In the genomic region with DNA sequence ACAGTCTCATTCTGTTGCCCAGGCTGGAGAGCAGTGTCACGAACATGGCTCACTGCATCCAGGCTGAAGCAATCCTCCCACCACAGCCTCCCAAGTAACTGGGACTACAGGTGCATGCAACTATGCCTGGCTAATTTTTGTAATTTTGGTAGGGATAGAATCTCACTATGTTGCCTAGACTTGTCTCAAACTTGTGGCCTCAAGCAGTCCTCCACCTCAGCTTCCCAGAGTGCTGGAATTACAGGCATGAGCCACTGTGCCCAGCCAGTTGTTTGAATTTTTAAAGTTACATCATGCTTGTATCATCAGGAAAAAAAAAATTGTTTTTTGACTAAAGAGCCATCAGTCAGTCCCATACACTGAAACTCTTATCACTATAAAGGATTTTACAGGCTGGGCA, we compare ENCODE assay signal across 2 cellular contexts.
TF ChIP-seq lines count a peak whose summit lies in the region.

No MANE protein-coding gene starts in this region.

TF ChIP-seq in IMR-90, 13 proteins besides CTCF, POLR2A, EP300 and RAD21:
- TF ChIP-seq RCOR1 (IDR thresholded peaks at IDR 0.05; ENCODE audit: insufficient replicate concordance, low read length) (no peak), MXI1 (IDR thresholded peaks at IDR 0.05; ENCODE audit: borderline replicate concordance, low read depth, low read length) (no peak), CEBPB (IDR thresholded peaks at IDR 0.05; ENCODE audit: low read depth, low read length) (no peak), RFX5 (IDR thresholded peaks at IDR 0.05; ENCODE audit: low read depth, low read length) (no peak), FOS (IDR thresholded peaks at IDR 0.05; ENCODE audit: low read depth, low read length) (no peak), NFE2L2 (IDR thresholded peaks at IDR 0.05; ENCODE audit: low read depth, low read length) (no peak), MAZ (IDR thresholded peaks at IDR 0.05; ENCODE audit: borderline replicate concordance, low read depth, low read length) (no peak), MAFK (IDR thresholded peaks at IDR 0.05; ENCODE audit: low read depth, low read length) (no peak), BHLHE40 (IDR thresholded peaks at IDR 0.05; ENCODE audit: low read depth, low read length) (no peak), CHD1 (IDR thresholded peaks at IDR 0.05; ENCODE audit: low read depth, low read length) (no peak), SMC3 (IDR thresholded peaks at IDR 0.05; ENCODE audit: low read depth, low read length) (no peak)
- TF ChIP-seq, protein P1, sequence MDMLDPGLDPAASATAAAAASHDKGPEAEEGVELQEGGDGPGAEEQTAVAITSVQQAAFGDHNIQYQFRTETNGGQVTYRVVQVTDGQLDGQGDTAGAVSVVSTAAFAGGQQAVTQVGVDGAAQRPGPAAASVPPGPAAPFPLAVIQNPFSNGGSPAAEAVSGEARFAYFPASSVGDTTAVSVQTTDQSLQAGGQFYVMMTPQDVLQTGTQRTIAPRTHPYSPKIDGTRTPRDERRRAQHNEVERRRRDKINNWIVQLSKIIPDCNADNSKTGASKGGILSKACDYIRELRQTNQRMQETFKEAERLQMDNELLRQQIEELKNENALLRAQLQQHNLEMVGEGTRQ (IDR thresholded peaks at IDR 0.05; ENCODE audit: low read depth, low read length): no peak
- TF ChIP-seq, protein P2, sequence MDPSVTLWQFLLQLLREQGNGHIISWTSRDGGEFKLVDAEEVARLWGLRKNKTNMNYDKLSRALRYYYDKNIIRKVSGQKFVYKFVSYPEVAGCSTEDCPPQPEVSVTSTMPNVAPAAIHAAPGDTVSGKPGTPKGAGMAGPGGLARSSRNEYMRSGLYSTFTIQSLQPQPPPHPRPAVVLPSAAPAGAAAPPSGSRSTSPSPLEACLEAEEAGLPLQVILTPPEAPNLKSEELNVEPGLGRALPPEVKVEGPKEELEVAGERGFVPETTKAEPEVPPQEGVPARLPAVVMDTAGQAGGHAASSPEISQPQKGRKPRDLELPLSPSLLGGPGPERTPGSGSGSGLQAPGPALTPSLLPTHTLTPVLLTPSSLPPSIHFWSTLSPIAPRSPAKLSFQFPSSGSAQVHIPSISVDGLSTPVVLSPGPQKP (IDR thresholded peaks at IDR 0.05; ENCODE audit: borderline replicate concordance, low read depth, low read length): no peak

TF ChIP-seq in endothelial cell of umbilical vein, 7 proteins besides CTCF, POLR2A, EP300 and RAD21:
- TF ChIP-seq POLR2AphosphoS5 (IDR thresholded peaks at IDR 0.05; ENCODE audit: insufficient read depth, low read depth, low read length) (no peak), GATA2 (IDR thresholded peaks at IDR 0.05; ENCODE audit: insufficient read depth, insufficient read length, low read depth, low read length) (no peak), FOS (IDR thresholded peaks at IDR 0.05; ENCODE audit: borderline replicate concordance, insufficient read depth, low read length) (no peak), EZH2 (IDR thresholded peaks at IDR 0.05; ENCODE audit: borderline replicate concordance, low read depth, low read length, severe bottlenecking) (no peak), MYC (IDR thresholded peaks at IDR 0.05; ENCODE audit: low read depth, low read length) (no peak), JUN (IDR thresholded peaks at IDR 0.05; ENCODE audit: borderline replicate concordance, insufficient read depth, insufficient read length, low read depth) (no peak)
- TF ChIP-seq, protein P3, sequence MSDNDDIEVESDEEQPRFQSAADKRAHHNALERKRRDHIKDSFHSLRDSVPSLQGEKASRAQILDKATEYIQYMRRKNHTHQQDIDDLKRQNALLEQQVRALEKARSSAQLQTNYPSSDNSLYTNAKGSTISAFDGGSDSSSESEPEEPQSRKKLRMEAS (IDR thresholded peaks at IDR 0.05; ENCODE audit: insufficient read depth, insufficient read length): no peak
